Comparison of ENCODE assay signal across 14 cellular contexts in the genomic region with DNA sequence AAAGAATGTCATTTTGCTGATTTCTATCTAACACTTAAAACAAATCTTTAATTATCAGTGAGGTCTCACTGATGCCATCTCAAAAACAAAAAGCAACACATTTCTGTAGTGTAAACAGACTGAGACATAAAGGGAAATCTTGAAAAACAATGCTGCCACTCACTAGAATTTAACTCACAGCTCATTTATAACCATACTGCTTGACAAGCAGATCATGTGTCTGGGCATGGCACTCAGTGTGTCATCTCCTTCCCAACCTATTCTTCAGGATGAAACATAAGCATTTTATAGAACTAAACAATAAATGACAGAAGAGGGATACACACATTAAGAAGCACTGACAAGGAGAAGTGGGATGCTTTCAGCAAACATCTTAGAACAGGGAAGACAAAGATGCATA. TPM values are rescaled to one million over a fixed set of nuclear protein-coding genes. Genes with fewer than 3 reads are reported as not detected.
DNase-seq lines count a peak whose midpoint lies in the region; ATAC-seq, FAIRE-seq and TF ChIP-seq lines count a peak whose summit lies in the region.
"Had no signal": no experiment of that assay in that cellular context is flagged by ENCODE, and none has a peak within 500 bp of the region (broad histone marks: within the 10 kb centered on the region; RNA-seq: fewer than 3 reads in every experiment).

No MANE protein-coding gene starts in this region.

- no peak overlapping the region for H3K4me3 Mint-ChIP-seq in CD8-positive, alpha-beta memory T cell

- H3K36me3 Mint-ChIP-seq in CD8-positive, alpha-beta memory T cell: peaks cover 0 to 29% (median 13%) of the 10 kb centered on the region in 3 donors

- POLR2A ChIA-PET in A673 (lab: Charles Lee; ENCODE audit: low non-redundant PET): interaction anchor here (0.6 kb wide), 1 partner anchor 22 kb away, joined by 7 read pairs; no protein-coding TSS in a partner anchor
- POLR2A ChIA-PET in CD8-positive, alpha-beta memory T cell (lab: Charles Lee): interaction anchor here (0.6 kb wide), 1 partner anchor 8 kb away, joined by 3 read pairs; no protein-coding TSS in a partner anchor

- H3K36me3 ChIP-seq in A673 (ENCODE audit: insufficient read depth, low read length, poor library complexity, severe bottlenecking) (no peaks in the 10 kb centered on the region), bronchial epithelial cell (ENCODE audit: control insufficient read depth, insufficient read depth, low read length) (no peaks in the 10 kb centered on the region), mesodermal cell (ENCODE audit: control insufficient read depth, insufficient read depth, low read length) (peaks cover 28% of the 10 kb centered on the region)
- H3K36me3 ChIP-seq in CD8-positive, alpha-beta memory T cell (ENCODE audit: insufficient read depth, low read length): no peaks in the 10 kb centered on the region
- H3K36me3 ChIP-seq: thyroid gland had no signal

- no peak overlapping the region for H3K4me3 ChIP-seq in A673 (ENCODE audit: low read depth, low read length, poor library complexity, severe bottlenecking)
- no peak overlapping the region for H3K4me3 ChIP-seq in bronchial epithelial cell (ENCODE audit: low read depth, low read length)
- no peak overlapping the region for H3K4me3 ChIP-seq in mesodermal cell (ENCODE audit: extremely low read depth, insufficient read depth, low read length, poor library complexity, severe bottlenecking)
- no peak overlapping the region for H3K4me3 ChIP-seq in CD8-positive, alpha-beta memory T cell (ENCODE audit: low read length)
- H3K4me3 ChIP-seq: coronary artery, thyroid gland had no signal

- no TSS peak for BruUV-seq in A673 (replicated peaks; lab: Mats Ljungman, UMichigan)

- peak overlapping the region in 4 of 8 donors; percentile 1 to 64 (median 28) for H3K27ac Mint-ChIP-seq in CD8-positive, alpha-beta memory T cell

- H3K4me1 Mint-ChIP-seq in CD8-positive, alpha-beta memory T cell: peaks cover 12 to 32% (median 30%) of the 10 kb centered on the region in 3 donors

- H3K4me1 ChIP-seq in A673 (ENCODE audit: insufficient read depth, low read length, poor library complexity, severe bottlenecking) (peaks cover 51% of the 10 kb centered on the region), mesodermal cell (ENCODE audit: control insufficient read depth, insufficient read depth, low read length, poor library complexity, severe bottlenecking) (peaks cover 14% of the 10 kb centered on the region)
- no peaks in the 10 kb centered on the region for H3K4me1 ChIP-seq in CD8-positive, alpha-beta memory T cell (ENCODE audit: insufficient read depth, low read length)

- H3K27ac ChIP-seq in A673 (ENCODE audit: low read depth, low read length, poor library complexity, severe bottlenecking) (peak overlapping the region; percentile 65), mesodermal cell (ENCODE audit: low read depth, low read length, severe bottlenecking) (peak overlapping the region; percentile 12)
- no peak overlapping the region for H3K27ac ChIP-seq in CD8-positive, alpha-beta memory T cell (ENCODE audit: low read depth, low read length)
- H3K27ac ChIP-seq: coronary artery, thyroid gland had no signal

- H3K9me3 ChIP-seq in A673 (ENCODE audit: low read depth, low read length, poor library complexity, severe bottlenecking): no peaks in the 10 kb centered on the region
- no peaks in the 10 kb centered on the region for H3K9me3 ChIP-seq in mesodermal cell (ENCODE audit: control insufficient read depth, low read length)
- no peaks in the 10 kb centered on the region for H3K9me3 ChIP-seq in CD8-positive, alpha-beta memory T cell (ENCODE audit: low read length)
- H3K9me3 ChIP-seq: thyroid gland had no signal

- H3K27me3 ChIP-seq in A673 (replicated peaks; ENCODE audit: insufficient read depth, low read depth, low read length, poor library complexity) (no peaks in the 10 kb centered on the region), bronchial epithelial cell (ENCODE audit: control insufficient read depth, insufficient read depth, low read length) (no peaks in the 10 kb centered on the region)
- H3K27me3 ChIP-seq in CD8-positive, alpha-beta memory T cell (ENCODE audit: insufficient read depth, low read length, poor library complexity, severe bottlenecking): no peaks in the 10 kb centered on the region
- H3K27me3 ChIP-seq: thyroid gland had no signal

- no peaks in the 10 kb centered on the region for H3K27me3 Mint-ChIP-seq in CD8-positive, alpha-beta memory T cell
- H3K27me3 Mint-ChIP-seq: naive thymus-derived CD4-positive, alpha-beta T cell had no signal

- TF ChIP-seq POLR2A in H54 (IDR thresholded peaks at IDR 0.05; ENCODE audit: low read depth, low read length): no peak

- DNase-seq in A673 (ENCODE audit: low spot score) (no peak), H54 (ENCODE audit: insufficient read length, low spot score) (no peak), bronchial epithelial cell (ENCODE audit: low read depth) (peak; percentile 43), NCI-H82 (lab: John Stamatoyannopoulos, UW) (no peak), HTR-8/SVneo (ENCODE audit: insufficient read length, low spot score) (no peak)
- no peak for DNase-seq in CD8-positive, alpha-beta memory T cell
- DNase-seq: left ventricle myocardium superior; naive thymus-derived CD4-positive, alpha-beta T cell; right cardiac atrium; stimulated activated CD4-positive, alpha-beta T cell treated with anti-CD3 and anti-CD28 coated beads, Interleukin-1b, Interleukin-23, amount 100 ng/mL, for 48 hours; thyroid gland had no signal

- FAIRE-seq in H54 (lab: Jason Lieb, UNC) (peak; percentile 88), bronchial epithelial cell (lab: Jason Lieb, UNC) (no peak), HTR-8/SVneo (lab: Jason Lieb, UNC) (no peak)

- CTCF ChIA-PET in A673 (lab: Charles Lee): no interaction called here
- CTCF ChIA-PET in CD8-positive, alpha-beta memory T cell (lab: Charles Lee): no interaction called here

- TF ChIP-seq CTCF in A673 (conservative IDR thresholded peaks at IDR 0.05; ENCODE audit: low read depth, low read length) (no peak), bronchial epithelial cell (IDR thresholded peaks at IDR 0.05; ENCODE audit: insufficient read depth, low read length, severe bottlenecking) (no peak)

- H3K9me3 Mint-ChIP-seq in CD8-positive, alpha-beta memory T cell: no peaks in the 10 kb centered on the region
- H3K9me3 Mint-ChIP-seq: naive thymus-derived CD4-positive, alpha-beta T cell had no signal

- intact Hi-C loops in A673 (cut with micrococcal nuclease; ENCODE audit: unreplicated experiment): no loop called here

- no peak for ATAC-seq in GM18870 (IDR thresholded peaks at IDR 0.05; ENCODE audit: unreplicated experiment)
- ATAC-seq: left ventricle myocardium superior; naive thymus-derived CD4-positive, alpha-beta T cell; right cardiac atrium had no signal

RNA-seq across cellular contexts. Expression of a gene that starts 22.4 kb away (rescaled TPM):
- total RNA-seq in A673 (2021): 38.8 and 44.3 TPM in 2 replicates
- total RNA-seq in bronchial epithelial cell: 5.3 and 6.4 TPM in 2 replicates
- polyA plus RNA-seq in mesodermal cell (2013, experiment 1 of 2): 25.1 TPM
- 22.2 TPM for polyA plus RNA-seq in mesodermal cell (2013, experiment 2 of 2)
- 10 to 100 TPM; 27.6 to 28.1 TPM for total RNA-seq in CD8-positive, alpha-beta memory T cell
- 13.4 TPM for polyA plus RNA-seq in CD8-positive, alpha-beta memory T cell
